Comparison of ENCODE assay signal across 13 cellular contexts in genomic region chr9:134029248-134030226, GRCh38.
"Had no signal": no experiment of that assay in that cellular context is flagged by ENCODE, and none has a peak within 500 bp of the region (broad histone marks: within the 10 kb centered on the region; RNA-seq: fewer than 3 reads in every experiment).

No MANE protein-coding gene starts in this region.

- H3K27me3 ChIP-seq: colonic mucosa had no signal

- H3K9me3 ChIP-seq: colonic mucosa had no signal

- H3K4me3 ChIP-seq: colonic mucosa had no signal

- ATAC-seq: activated CD8-positive, alpha-beta T cell treated with anti-CD3 and anti-CD28 coated beads for 36 hours; activated T-cell treated with anti-CD3 and anti-CD28 coated beads, Interleukin-2, amount 50 U/mL, for 72 hours; natural killer cell; stimulated activated naive CD8-positive, alpha-beta T cell treated with anti-CD3 and anti-CD28 coated beads, Interleukin-15, amount 100 ng/mL, for 72 hours had no signal

- H3K4me1 ChIP-seq: colonic mucosa had no signal

- H3K27ac ChIP-seq: colonic mucosa, VCaP had no signal

- DNase-seq: activated CD4-positive, alpha-beta T cell treated with anti-CD3 and anti-CD28 coated beads for 4 hours; activated CD8-positive, alpha-beta memory T cell treated with anti-CD3 and anti-CD28 coated beads, Interleukin-2, amount 50 U/mL, for 4 hours; activated CD8-positive, alpha-beta T cell treated with anti-CD3 and anti-CD28 coated beads for 36 hours; activated naive CD4-positive, alpha-beta T cell; activated T-cell treated with anti-CD3 and anti-CD28 coated beads, Interleukin-2, amount 50 U/mL, for 72 hours; colonic mucosa; foreskin melanocyte; natural killer cell; occipital lobe; stimulated activated CD4-positive, alpha-beta T cell treated with anti-CD3 and anti-CD28 coated beads, Interleukin-4, amount 100 ng/mL, for 24 hours; stimulated activated naive CD8-positive, alpha-beta T cell treated with anti-CD3 and anti-CD28 coated beads, Interleukin-15, amount 100 ng/mL, for 72 hours; T-helper 9 cell had no signal
